In genomic region chr2:127413782-127414743, GRCh38 we compare ENCODE assay signal across 1 cellular context.
TF ChIP-seq lines count a peak whose summit lies in the region.

No MANE protein-coding gene starts in this region.

TF ChIP-seq in K562, 482 proteins besides CTCF, POLR2A, EP300 and RAD21 (continued from another document):
- TF ChIP-seq ZNF512 (tag; IDR thresholded peaks at IDR 0.05), result peak; percentile 40; the same call in 1 of the 2 replicates
- 0 out of 2 replicates have a peak, but pooled peaks have one; percentile 29 for TF ChIP-seq CEBPB (tag; IDR thresholded peaks at IDR 0.05)
- no peak for TF ChIP-seq ZNF511 (CRISPR knock-in tag; IDR thresholded peaks at IDR 0.05)
- peak; percentile 39; the same call in 1 of the 2 replicates for TF ChIP-seq SMARCE1 (IDR thresholded peaks at IDR 0.05)
- TF ChIP-seq ZNF407 (IDR thresholded peaks at IDR 0.05; ENCODE audit: low read depth), result no peak
- TF ChIP-seq SNIP1 (IDR thresholded peaks at IDR 0.05; ENCODE audit: low read depth), result no peak
- peak; percentile 72 for TF ChIP-seq DPF2 (IDR thresholded peaks at IDR 0.05)
- TF ChIP-seq FOXK2 (conservative IDR thresholded peaks at IDR 0.05 in 1 of 2, IDR thresholded peaks at IDR 0.05 in 1 of 2; ENCODE audit: low read depth in 2 of 2), result peak; percentile 69 to 73; a peak in 3 of 4 replicates
- peak; percentile 80 for TF ChIP-seq BACH1 (tag; IDR thresholded peaks at IDR 0.05)
- TF ChIP-seq MAFF (IDR thresholded peaks at IDR 0.05; ENCODE audit: low read length), result peak; percentile 86
- no peak for TF ChIP-seq THAP12 (CRISPR knock-in tag; IDR thresholded peaks at IDR 0.05)
- TF ChIP-seq MAFK (IDR thresholded peaks at IDR 0.05; ENCODE audit: low read length), result peak; percentile 75
- TF ChIP-seq C11orf30 (IDR thresholded peaks at IDR 0.05; ENCODE audit: low read depth), result peak; percentile 93
- peak; percentile 65; the same call in 1 of the 2 replicates for TF ChIP-seq SMARCC2 (IDR thresholded peaks at IDR 0.05; ENCODE audit: low read depth)
- no peak for TF ChIP-seq CTCFL (IDR thresholded peaks at IDR 0.05; ENCODE audit: borderline replicate concordance, insufficient read depth, low read depth, low read length, poor library complexity, severe bottlenecking)
- peak; percentile 5; the same call in 1 of the 2 replicates for TF ChIP-seq JUND (IDR thresholded peaks at IDR 0.05; ENCODE audit: borderline replicate concordance, low read depth, low read length)
- TF ChIP-seq JUND (tag; IDR thresholded peaks at IDR 0.05; ENCODE audit: borderline replicate concordance, low read depth, low read length), result 0 out of 3 replicates have a peak, but pooled peaks have one; percentile 51
- no peak for TF ChIP-seq TSC22D4 (tag; IDR thresholded peaks at IDR 0.05)
- peak; percentile 73 for TF ChIP-seq SMARCA4 (IDR thresholded peaks at IDR 0.05)
